Comparison of ENCODE assay signal across 8 cellular contexts in genomic region chr16:29155530-29156200, GRCh38.
A peak's percentile ranks its signal among the peaks of the same experiment; 100 is the strongest.
DNase-seq lines count a peak whose midpoint lies in the region; ATAC-seq, FAIRE-seq and TF ChIP-seq lines count a peak whose summit lies in the region.
"Not testable (repeated sequence)": the region's sequence is repeated elsewhere in the genome, so short reads cannot be mapped to it uniquely, and the experiment has no call there.

No MANE protein-coding gene starts in this region.

- intact Hi-C loops in CD14-positive monocyte (cut with micrococcal nuclease) (loop anchor here (5.0 kb wide), 1 partner anchor 38 kb away; no protein-coding TSS in a partner anchor), IMR-90 (cut with micrococcal nuclease) (loop anchor here (5.0 kb wide), 1 partner anchor 42 kb away; no protein-coding TSS in a partner anchor)
- intact Hi-C loops in activated CD4-positive, alpha-beta memory T cell treated with anti-CD3 and anti-CD28 coated beads for 36 hours (cut with micrococcal nuclease); esophagus muscularis mucosa (cut with DNase I); HepG2 (cut with micrococcal nuclease; ENCODE audit: unreplicated experiment); vagina (cut with DNase I): not testable (repeated sequence)

- CTCF ChIA-PET in IMR-90 (lab: Yijun Ruan, JAX); activated CD4-positive, alpha-beta memory T cell treated with anti-CD3 and anti-CD28 coated beads for 36 hours (lab: Charles Lee); HepG2 (lab: Yijun Ruan, JAX; ENCODE audit: low intra/inter-chr PET ratio, low total read pairs): not testable (repeated sequence)

- POLR2A ChIA-PET in IMR-90 (lab: Charles Lee; ENCODE audit: unreplicated experiment); activated CD4-positive, alpha-beta memory T cell treated with anti-CD3 and anti-CD28 coated beads for 36 hours (lab: Charles Lee); HepG2 (lab: Yijun Ruan, JAX): not testable (repeated sequence)

- not testable (repeated sequence) for TF ChIP-seq RAD21 in IMR-90 (IDR thresholded peaks at IDR 0.05; ENCODE audit: low read length); HepG2 (CRISPR knock-in tag; IDR thresholded peaks at IDR 0.05)

- H3K14ac ChIP-seq in IMR-90 (replicated peaks; ENCODE audit: low read depth, low read length) = peak overlapping the region; percentile 65; the same call in 1 of the 2 replicates

- H4K91ac ChIP-seq in IMR-90 (ENCODE audit: insufficient read depth, low read depth, low read length) = peak overlapping the region; percentile 96

- 90% methylated on average over 14 of the region's 32 CpGs; no CpG with 5 or more reads in 1 of the 2 experiments for WGBS in IMR-90 (ENCODE audit: extremely low coverage in 2 of 2, insufficient read length in 1 of 2), 2 experiments
- 93% methylated on average over 30 of the region's 32 CpGs for WGBS in esophagus muscularis mucosa
- WGBS in HepG2 (ENCODE audit: low lambda C conversion rate) = 84% methylated on average over 32 of the region's 32 CpGs

- H2BK5ac ChIP-seq in IMR-90 (ENCODE audit: low read depth, low read length, poor library complexity, severe bottlenecking) = peak overlapping the region; percentile 66

- H3K56ac ChIP-seq in IMR-90 (ENCODE audit: extremely low read depth, insufficient read depth, low read length) = not testable (repeated sequence)

- not testable (repeated sequence) for TF ChIP-seq EP300 in esophagus muscularis mucosa (IDR thresholded peaks at IDR 0.05); HepG2 (IDR thresholded peaks at IDR 0.05; ENCODE audit: low read depth in 2 of 2, low read length in 2 of 2); HepG2 (CRISPR knock-in tag; IDR thresholded peaks at IDR 0.05; ENCODE audit: borderline replicate concordance)

- not testable (repeated sequence) for ATAC-seq in IMR-90 (ENCODE audit: low read depth); HepG2

- H2BK120ac ChIP-seq in IMR-90 (ENCODE audit: low read depth, low read length) = peak overlapping the region; percentile 92

- H3K27me3 ChIP-seq in IMR-90 (ENCODE audit: control insufficient read depth, insufficient read depth, low read length); esophagus muscularis mucosa; HepG2 (ENCODE audit: control insufficient read depth in 1 of 2, insufficient read depth in 2 of 2, low read length in 2 of 2); vagina: not testable (repeated sequence)

- not testable (repeated sequence) for H2AFZ ChIP-seq in IMR-90 (replicated peaks; ENCODE audit: low read length, poor library complexity); HepG2 (ENCODE audit: low read length)

- dilution Hi-C loops in IMR-90 (cut with HindIII; ENCODE audit: low sequenced_read_pairs, unreplicated experiment) = not testable (repeated sequence)

- H3K4me3 Mint-ChIP-seq in CD14-positive monocyte = peak overlapping the region in 1 of 2 donors; percentile 80
- H3K4me3 Mint-ChIP-seq in activated CD4-positive, alpha-beta memory T cell treated with anti-CD3 and anti-CD28 coated beads for 36 hours; activated naive CD8-positive, alpha-beta T cell treated with anti-CD3 and anti-CD28 coated beads for 36 hours: not testable (repeated sequence)

- H2BK20ac ChIP-seq in IMR-90 (ENCODE audit: low read depth, low read length) = peak overlapping the region; percentile 84

- peak overlapping the region; percentile 84 to 90; a peak in 3 of 4 replicates for H4K8ac ChIP-seq in IMR-90 (ENCODE audit: low read depth in 2 of 2, low read length in 2 of 2)

- TF ChIP-seq POLR2A in IMR-90 (IDR thresholded peaks at IDR 0.05; ENCODE audit: low read depth, low read length); esophagus muscularis mucosa (IDR thresholded peaks at IDR 0.05; ENCODE audit: low read depth); HepG2 (IDR thresholded peaks at IDR 0.05; ENCODE audit: insufficient read depth in 1 of 2, low read depth in 2 of 2, low read length in 2 of 2); vagina (IDR thresholded peaks at IDR 0.05): not testable (repeated sequence)

- not testable (repeated sequence) for H3K4me2 ChIP-seq in IMR-90 (ENCODE audit: low read depth, low read length); HepG2 (ENCODE audit: low read depth, low read length)

- not testable (repeated sequence) for H3K36me3 ChIP-seq in IMR-90 (ENCODE audit: control insufficient read depth, insufficient read depth, low read length); esophagus muscularis mucosa; HepG2 (replicated peaks in 1 of 2; ENCODE audit: control insufficient read depth in 1 of 2, insufficient read depth in 2 of 2, low read length in 2 of 2); vagina

- not testable (repeated sequence) for H3K9me1 ChIP-seq in IMR-90 (ENCODE audit: insufficient read depth, low read length)

- H3K4ac ChIP-seq in IMR-90 (ENCODE audit: low read depth, low read length) = peak overlapping the region; percentile 96

- not testable (repeated sequence) for TF ChIP-seq CTCF in CD14-positive monocyte (IDR thresholded peaks at IDR 0.05); IMR-90 (conservative IDR thresholded peaks at IDR 0.05; ENCODE audit: low read depth, low read length); esophagus muscularis mucosa (IDR thresholded peaks at IDR 0.05); HepG2 (CRISPR knock-in tag; IDR thresholded peaks at IDR 0.05); vagina (IDR thresholded peaks at IDR 0.05)

- not testable (repeated sequence) for H3K9ac ChIP-seq in IMR-90 (ENCODE audit: low read depth, low read length); HepG2 (ENCODE audit: insufficient read depth, low read depth, low read length)

- not testable (repeated sequence) for DNase-seq in CD14-positive monocyte (ENCODE audit: low spot score); IMR-90; activated naive CD8-positive, alpha-beta T cell treated with anti-CD3 and anti-CD28 coated beads for 36 hours; esophagus muscularis mucosa (ENCODE audit: extremely low spot score); HepG2 (ENCODE audit: low spot score); vagina (ENCODE audit: extremely low spot score in 2 of 2)
- peak; percentile 11 for DNase-seq in activated CD4-positive, alpha-beta memory T cell treated with anti-CD3 and anti-CD28 coated beads for 36 hours

- in situ Hi-C loops in IMR-90 (cut with MboI; ENCODE audit: low sequenced_read_pairs); HepG2 (cut with HindIII; ENCODE audit: extremely low pct_ligation_motif_present, low pct_unique_long_range_greater_than_20kb): not testable (repeated sequence)

- H3K79me1 ChIP-seq in IMR-90 (ENCODE audit: low read depth in 1 of 2, low read length in 2 of 2) = not testable (repeated sequence)

- peak overlapping the region; percentile 74 for H3K27ac ChIP-seq in IMR-90 (ENCODE audit: insufficient read depth, low read length)
- peak overlapping the region in 3 of 4 donors; percentile 57 to 80 (median 77) for H3K27ac ChIP-seq in esophagus muscularis mucosa (replicated peaks in 1 of 4)
- not testable (repeated sequence) for H3K27ac ChIP-seq in HepG2 (ENCODE audit: extremely low read length, insufficient read depth, low read length)
- peak overlapping the region in 16 of 21 experiments; percentile 43 to 91 (median 72) for H3K27ac ChIP-seq in skin epidermis
- peak overlapping the region; percentile 84 for H3K27ac ChIP-seq in vagina

- H4K20me1 ChIP-seq in IMR-90 (ENCODE audit: insufficient read depth, low read length); HepG2 (ENCODE audit: insufficient read depth, low read length): not testable (repeated sequence)

- peaks cover 44 to 78% of the 10 kb centered on the region in 2 donors for H3K36me3 Mint-ChIP-seq in CD14-positive monocyte
- peaks cover 14% of the 10 kb centered on the region for H3K36me3 Mint-ChIP-seq in activated CD4-positive, alpha-beta memory T cell treated with anti-CD3 and anti-CD28 coated beads for 36 hours
- H3K36me3 Mint-ChIP-seq in activated naive CD8-positive, alpha-beta T cell treated with anti-CD3 and anti-CD28 coated beads for 36 hours = peaks cover 25% of the 10 kb centered on the region

- FAIRE-seq in HepG2 (lab: Jason Lieb, UNC) = not testable (repeated sequence)

- H2AK9ac ChIP-seq in IMR-90 (replicated peaks; ENCODE audit: low read depth, low read length, poor library complexity) = not testable (repeated sequence)

- peaks cover 0 to 10% (median 0%) of the 10 kb centered on the region in 7 donors for H3K9me3 Mint-ChIP-seq in CD14-positive monocyte
- not testable (repeated sequence) for H3K9me3 Mint-ChIP-seq in activated CD4-positive, alpha-beta memory T cell treated with anti-CD3 and anti-CD28 coated beads for 36 hours; activated naive CD8-positive, alpha-beta T cell treated with anti-CD3 and anti-CD28 coated beads for 36 hours

- H3K23ac ChIP-seq in IMR-90 (ENCODE audit: low read depth, low read length) = not testable (repeated sequence)

- peak overlapping the region; percentile 98 for H2BK15ac ChIP-seq in IMR-90 (ENCODE audit: low read depth, low read length)

- peaks cover 64% of the 10 kb centered on the region for H3K4me1 Mint-ChIP-seq in CD14-positive monocyte
- peaks cover 24% of the 10 kb centered on the region for H3K4me1 Mint-ChIP-seq in activated CD4-positive, alpha-beta memory T cell treated with anti-CD3 and anti-CD28 coated beads for 36 hours (ENCODE audit: low read depth)
- H3K4me1 Mint-ChIP-seq in activated naive CD8-positive, alpha-beta T cell treated with anti-CD3 and anti-CD28 coated beads for 36 hours = peaks cover 39% of the 10 kb centered on the region

- not testable (repeated sequence) for H3K9me3 ChIP-seq in IMR-90 (ENCODE audit: control insufficient read depth, insufficient read depth, low read length); esophagus muscularis mucosa; HepG2 (ENCODE audit: low read length); vagina

- peak overlapping the region; percentile 100 for H2AK5ac ChIP-seq in IMR-90 (ENCODE audit: low read depth, low read length)

- peak overlapping the region; percentile 96 for H4K5ac ChIP-seq in IMR-90 (ENCODE audit: low read depth, low read length)

- peak overlapping the region; percentile 98 for H3K18ac ChIP-seq in IMR-90 (ENCODE audit: low read depth, low read length)

- H3K4me1 ChIP-seq in IMR-90 (ENCODE audit: control insufficient read depth, insufficient read depth, low read length) (peaks cover 26% of the 10 kb centered on the region), esophagus muscularis mucosa (peaks cover 23 to 44% (median 36%) of the 10 kb centered on the region in 4 donors), HepG2 (ENCODE audit: insufficient read depth, low read length) (peaks cover 65% of the 10 kb centered on the region), vagina (peaks cover 25% of the 10 kb centered on the region)

- H3K79me2 ChIP-seq in HepG2 (ENCODE audit: insufficient read depth, low read length) = not testable (repeated sequence)

- not testable (repeated sequence) for BruUV-seq in IMR-90 (replicated peaks; lab: Mats Ljungman, UMichigan); HepG2 (replicated peaks; lab: Mats Ljungman, UMichigan)

- H3K27ac Mint-ChIP-seq in CD14-positive monocyte = peak overlapping the region; percentile 99 to 100 (median 100)
- not testable (repeated sequence) for H3K27ac Mint-ChIP-seq in activated CD4-positive, alpha-beta memory T cell treated with anti-CD3 and anti-CD28 coated beads for 36 hours
- H3K27ac Mint-ChIP-seq in activated naive CD8-positive, alpha-beta T cell treated with anti-CD3 and anti-CD28 coated beads for 36 hours = peak overlapping the region; percentile 25

- not testable (repeated sequence) for H3K27me3 Mint-ChIP-seq in CD14-positive monocyte (ENCODE audit: low read depth in 3 of 3); activated CD4-positive, alpha-beta memory T cell treated with anti-CD3 and anti-CD28 coated beads for 36 hours; activated naive CD8-positive, alpha-beta T cell treated with anti-CD3 and anti-CD28 coated beads for 36 hours

- H3K4me3 ChIP-seq in IMR-90 (ENCODE audit: insufficient read depth, low read depth, low read length); esophagus muscularis mucosa; HepG2 (replicated peaks in 1 of 3; ENCODE audit: insufficient read depth in 1 of 3, low read depth in 2 of 3, low read length in 3 of 3); skin epidermis; vagina: not testable (repeated sequence)
